10 cellular contexts compared by ENCODE assay signal in genomic region chr7:18320971-18321567, GRCh38.
A peak's percentile ranks its signal among the peaks of the same experiment; 100 is the strongest.
DNase-seq lines count a peak whose midpoint lies in the region; ATAC-seq and TF ChIP-seq lines count a peak whose summit lies in the region.
"Had no signal": no experiment of that assay in that cellular context is flagged by ENCODE, and none has a peak within 500 bp of the region (broad histone marks: within the 10 kb centered on the region; RNA-seq: fewer than 3 reads in every experiment).

No MANE protein-coding gene starts in this region.

- no peaks in the 10 kb centered on the region for H3K36me3 Mint-ChIP-seq in activated CD4-positive, alpha-beta T cell treated with anti-CD3 and anti-CD28 coated beads, Interleukin-2, amount 10 ng/mL, durations not matched to agents 24 days and 14 days (ENCODE audit: low read depth)

- H3K27ac ChIP-seq in gastrocnemius medialis: no peak overlapping the region
- H3K27ac ChIP-seq: BLaER1 had no signal

- no peaks in the 10 kb centered on the region for H3K36me3 ChIP-seq in gastrocnemius medialis
- H3K36me3 ChIP-seq: BLaER1 had no signal

- ATAC-seq in GM21381 (IDR thresholded peaks at IDR 0.05; ENCODE audit: unreplicated experiment): peak; percentile 89
- ATAC-seq in HG03565 (IDR thresholded peaks at IDR 0.05; ENCODE audit: unreplicated experiment): peak; percentile 93
- no peak for ATAC-seq in gastrocnemius medialis

- DNase-seq in NCI-H2107 treated with DMSO at 0.1 percent for 48 hours (lab: John Stamatoyannopoulos, UW; ENCODE audit: unreplicated experiment): peak; percentile 45
- no peak for DNase-seq in NCI-H2107 (lab: John Stamatoyannopoulos, UW)
- DNase-seq in RPMI7951 (ENCODE audit: low read depth): peak; percentile 54
- DNase-seq in fibroblast of pulmonary artery (ENCODE audit: low read depth): peak; percentile 74
- no peak for DNase-seq in gastrocnemius medialis
- no peak for DNase-seq in activated CD4-positive, alpha-beta T cell treated with anti-CD3 and anti-CD28 coated beads, Interleukin-2, amount 10 ng/mL, durations not matched to agents 24 days and 14 days

- TF ChIP-seq POLR2A in gastrocnemius medialis (IDR thresholded peaks at IDR 0.05): no peak

- H3K4me1 Mint-ChIP-seq in activated CD4-positive, alpha-beta T cell treated with anti-CD3 and anti-CD28 coated beads, Interleukin-2, amount 10 ng/mL, durations not matched to agents 24 days and 14 days: no peaks in the 10 kb centered on the region

- no peaks in the 10 kb centered on the region for H3K27me3 ChIP-seq in gastrocnemius medialis
- H3K27me3 ChIP-seq: BLaER1 had no signal

- H3K4me3 ChIP-seq in fibroblast of pulmonary artery (replicated peaks; ENCODE audit: low read depth, low read length): no peak overlapping the region
- no peak overlapping the region for H3K4me3 ChIP-seq in gastrocnemius medialis
- H3K4me3 ChIP-seq: BLaER1 had no signal

- in situ Hi-C loops in gastrocnemius medialis (cut with MboI; ENCODE audit: low sequenced_read_pairs in 4 of 4): no loop called here

- H3K27me3 Mint-ChIP-seq in activated CD4-positive, alpha-beta T cell treated with anti-CD3 and anti-CD28 coated beads, Interleukin-2, amount 10 ng/mL, durations not matched to agents 24 days and 14 days: no peaks in the 10 kb centered on the region
- H3K27me3 Mint-ChIP-seq: central memory CD8-positive, alpha-beta T cell had no signal

- no peak overlapping the region for H3K4me3 Mint-ChIP-seq in activated CD4-positive, alpha-beta T cell treated with anti-CD3 and anti-CD28 coated beads, Interleukin-2, amount 10 ng/mL, durations not matched to agents 24 days and 14 days
- H3K4me3 Mint-ChIP-seq: central memory CD8-positive, alpha-beta T cell had no signal

- TF ChIP-seq CTCF in fibroblast of pulmonary artery (IDR thresholded peaks at IDR 0.05; ENCODE audit: low read length, missing control alignments) (peak; percentile 69), gastrocnemius medialis (IDR thresholded peaks at IDR 0.05 in 4 of 5, conservative IDR thresholded peaks at IDR 0.05 in 1 of 5) (peak in 3 of 5 experiments; percentile 18 to 37 (median 22))

- no peaks in the 10 kb centered on the region for H3K9me3 Mint-ChIP-seq in activated CD4-positive, alpha-beta T cell treated with anti-CD3 and anti-CD28 coated beads, Interleukin-2, amount 10 ng/mL, durations not matched to agents 24 days and 14 days
- H3K9me3 Mint-ChIP-seq: central memory CD8-positive, alpha-beta T cell had no signal

- H3K4me1 ChIP-seq in gastrocnemius medialis: no peaks in the 10 kb centered on the region
- H3K4me1 ChIP-seq: BLaER1 had no signal

- intact Hi-C loops in gastrocnemius medialis (cut with DNase I; ENCODE audit: low total_unique reads): no loop called here
- intact Hi-C loops in activated CD4-positive, alpha-beta T cell treated with anti-CD3 and anti-CD28 coated beads, Interleukin-2, amount 10 ng/mL, durations not matched to agents 24 days and 14 days (cut with micrococcal nuclease): loop anchor here (1.0 kb wide), 1 partner anchor 551 kb away; no protein-coding TSS in a partner anchor

- no peaks in the 10 kb centered on the region for H3K9me3 ChIP-seq in gastrocnemius medialis
- H3K9me3 ChIP-seq: BLaER1 had no signal

- no peak overlapping the region for H3K27ac Mint-ChIP-seq in activated CD4-positive, alpha-beta T cell treated with anti-CD3 and anti-CD28 coated beads, Interleukin-2, amount 10 ng/mL, durations not matched to agents 24 days and 14 days

Comparison
In these comparisons a context has a peak if more than half of its experiments do, and no peak if none do; other contexts are left out.
1. DNase-seq: peak in NCI-H2107 treated with DMSO at 0.1 percent for 48 hours (single experiment), RPMI7951 (single experiment) and fibroblast of pulmonary artery (single experiment); none in NCI-H2107 (single experiment), gastrocnemius medialis (0 of 2) and activated CD4-positive, alpha-beta T cell treated with anti-CD3 and anti-CD28 coated beads, Interleukin-2, amount 10 ng/mL, durations not matched to agents 24 days and 14 days (single experiment).
2. ATAC-seq: peak in GM21381 (single experiment) and HG03565 (single experiment); none in gastrocnemius medialis (0 of 2).